13 cellular contexts compared by ENCODE assay signal in genomic region chr6:24990227-24990843, GRCh38.
DNase-seq lines count a peak whose midpoint lies in the region; ATAC-seq, FAIRE-seq and TF ChIP-seq lines count a peak whose summit lies in the region.
"Had no signal": no experiment of that assay in that cellular context is flagged by ENCODE, and none has a peak within 500 bp of the region (broad histone marks: within the 10 kb centered on the region; RNA-seq: fewer than 3 reads in every experiment).

No MANE protein-coding gene starts in this region.

- H3K27me3 Mint-ChIP-seq in stimulated activated naive CD8-positive, alpha-beta T cell treated with anti-CD3 and anti-CD28 coated beads, Interleukin-15, Interleukin-2, amounts not matched to agents 100 ng/mL and 50 ng/mL, for 24 hours = no peaks in the 10 kb centered on the region

- no peaks in the 10 kb centered on the region for H3K9me3 Mint-ChIP-seq in stimulated activated naive CD8-positive, alpha-beta T cell treated with anti-CD3 and anti-CD28 coated beads, Interleukin-15, Interleukin-2, amounts not matched to agents 100 ng/mL and 50 ng/mL, for 24 hours

- no peak for DNase-seq in stimulated activated naive CD8-positive, alpha-beta T cell treated with anti-CD3 and anti-CD28 coated beads, Interleukin-15, Interleukin-2, amounts not matched to agents 100 U/mL and 50 U/mL, for 24 hours
- DNase-seq in RCC 7860 (ENCODE audit: low spot score) (peak; percentile 43), fibroblast of mammary gland (ENCODE audit: low read depth) (peak; percentile 21), caudate nucleus (lab: John Stamatoyannopoulos, UW) (no peak), COLO829 (ENCODE audit: low spot score) (no peak), NCI-H146 treated with DMSO at 0.1 percent for 48 hours (lab: John Stamatoyannopoulos, UW; ENCODE audit: unreplicated experiment) (no peak), AG20443 (ENCODE audit: low spot score) (no peak)
- DNase-seq: BE2C; effector memory CD4-positive, alpha-beta T cell; NCI-H1417 had no signal

- no peak for TF ChIP-seq CTCF in fibroblast of mammary gland (conservative IDR thresholded peaks at IDR 0.05; ENCODE audit: control insufficient read depth, insufficient read depth, low read depth, low read length)

- H3K4me3 Mint-ChIP-seq in stimulated activated naive CD8-positive, alpha-beta T cell treated with anti-CD3 and anti-CD28 coated beads, Interleukin-15, Interleukin-2, amounts not matched to agents 100 ng/mL and 50 ng/mL, for 24 hours = no peak overlapping the region

- H3K4me3 ChIP-seq in fibroblast of mammary gland (ENCODE audit: control insufficient read depth, low read depth, low read length) = no peak overlapping the region
- H3K4me3 ChIP-seq: lung had no signal

- peaks cover 56% of the 10 kb centered on the region for H3K4me1 Mint-ChIP-seq in stimulated activated naive CD8-positive, alpha-beta T cell treated with anti-CD3 and anti-CD28 coated beads, Interleukin-15, Interleukin-2, amounts not matched to agents 100 ng/mL and 50 ng/mL, for 24 hours (ENCODE audit: low read depth)

- ATAC-seq in stimulated activated naive CD8-positive, alpha-beta T cell treated with anti-CD3 and anti-CD28 coated beads, Interleukin-15, Interleukin-2, amounts not matched to agents 100 U/mL and 50 U/mL, for 24 hours = no peak

- H3K27ac ChIP-seq in caudate nucleus (ENCODE audit: low read depth, low read length) = no peak overlapping the region

- H3K36me3 Mint-ChIP-seq in stimulated activated naive CD8-positive, alpha-beta T cell treated with anti-CD3 and anti-CD28 coated beads, Interleukin-15, Interleukin-2, amounts not matched to agents 100 ng/mL and 50 ng/mL, for 24 hours (ENCODE audit: low read depth) = peaks cover 4% of the 10 kb centered on the region

- FAIRE-seq in RCC 7860 (lab: Jason Lieb, UNC) = peak; percentile 58
- FAIRE-seq: H1 had no signal

- peak overlapping the region; percentile 51 for H3K27ac Mint-ChIP-seq in stimulated activated naive CD8-positive, alpha-beta T cell treated with anti-CD3 and anti-CD28 coated beads, Interleukin-15, Interleukin-2, amounts not matched to agents 100 ng/mL and 50 ng/mL, for 24 hours

Comparison
In these comparisons a context has a peak if more than half of its experiments do, and no peak if none do; other contexts are left out.
1. DNase-seq: peak in RCC 7860 (single experiment) and fibroblast of mammary gland (single experiment); none in stimulated activated naive CD8-positive, alpha-beta T cell treated with anti-CD3 and anti-CD28 coated beads, Interleukin-15, Interleukin-2, amounts not matched to agents 100 U/mL and 50 U/mL, for 24 hours (single experiment), caudate nucleus (0 of 61), COLO829 (single experiment), NCI-H146 treated with DMSO at 0.1 percent for 48 hours (single experiment) and AG20443 (single experiment).